In the genomic region with DNA sequence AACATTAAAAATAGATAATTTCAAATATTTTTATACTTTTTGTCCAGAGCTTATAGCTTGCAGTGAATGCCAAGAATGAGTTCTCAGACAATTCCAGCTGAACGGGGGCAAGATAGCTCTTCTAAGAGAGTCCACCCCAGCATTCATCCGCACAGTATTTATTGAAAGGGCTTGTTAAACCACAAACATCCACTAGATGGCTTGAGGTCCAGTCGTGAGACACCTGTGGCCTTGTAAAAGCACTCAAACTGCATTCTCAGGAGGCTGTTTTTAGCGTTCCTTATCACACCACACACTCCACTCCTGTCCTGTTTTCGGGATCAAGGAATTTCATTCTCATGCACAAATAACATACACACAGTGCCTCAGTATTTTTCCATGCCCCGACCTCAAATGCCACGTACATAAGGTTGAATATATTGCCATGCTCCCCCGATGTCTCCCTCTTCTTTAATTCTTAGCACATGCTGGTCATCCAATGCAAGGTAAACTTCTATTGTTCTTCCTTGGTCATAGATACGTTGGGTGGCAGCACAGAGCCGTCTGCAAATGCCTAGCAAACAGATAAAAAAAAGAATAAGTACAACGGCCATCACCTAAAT, we compare ENCODE assay signal across 1 cellular context.
TF ChIP-seq lines count a peak whose summit lies in the region.

No MANE protein-coding gene starts in this region.

TF ChIP-seq in endothelial cell of umbilical vein, 7 proteins besides CTCF, POLR2A, EP300 and RAD21:
- TF ChIP-seq GATA2 (IDR thresholded peaks at IDR 0.05; ENCODE audit: insufficient read depth, insufficient read length, low read depth, low read length), result no peak
- TF ChIP-seq POLR2AphosphoS5 (IDR thresholded peaks at IDR 0.05; ENCODE audit: insufficient read depth, low read depth, low read length), result no peak
- no peak for TF ChIP-seq JUN (IDR thresholded peaks at IDR 0.05; ENCODE audit: borderline replicate concordance, insufficient read depth, insufficient read length, low read depth)
- TF ChIP-seq MYC (IDR thresholded peaks at IDR 0.05; ENCODE audit: low read depth, low read length), result no peak
